Comparison of ENCODE assay signal across 18 cellular contexts in genomic region chr7:24654305-24654704, GRCh38.
DNase-seq lines count a peak whose midpoint lies in the region; ATAC-seq, FAIRE-seq and TF ChIP-seq lines count a peak whose summit lies in the region.
"Had no signal": no experiment of that assay in that cellular context is flagged by ENCODE, and none has a peak within 500 bp of the region (broad histone marks: within the 10 kb centered on the region; RNA-seq: fewer than 3 reads in every experiment).

No MANE protein-coding gene starts in this region.

- H3K27me3 ChIP-seq in GM12878 (replicated peaks in 1 of 2; ENCODE audit: control insufficient read depth in 2 of 2, insufficient read depth in 2 of 2, low read length in 1 of 2), result no peaks in the 10 kb centered on the region
- H3K27me3 ChIP-seq: BLaER1 had no signal

- BruUV-seq in GM12878 (replicated peaks; lab: Mats Ljungman, UMichigan), result no TSS peak

- H3K36me3 ChIP-seq in HEK293 (ENCODE audit: control insufficient read depth in 2 of 2, insufficient read depth in 1 of 2, low read length in 2 of 2), result peaks cover 0 to 3% of the 10 kb centered on the region in 2 experiments; a peak in 1 of 3 replicates
- no peaks in the 10 kb centered on the region; a peak in 1 of 4 replicates for H3K36me3 ChIP-seq in GM12878 (ENCODE audit: control insufficient read depth in 2 of 2, insufficient read depth in 2 of 2, low read length in 1 of 2)

- TF ChIP-seq POLR2A in GM12878 (IDR thresholded peaks at IDR 0.05; ENCODE audit: low read depth, low read length), result no peak

- POLR2A ChIA-PET in HEK293 (lab: Yijun Ruan, JAX), result no interaction called here
- POLR2A ChIA-PET in GM12878 (lab: Charles Lee), result no interaction called here

- no peaks in the 10 kb centered on the region for H4K20me1 ChIP-seq in GM12878 (ENCODE audit: control insufficient read depth, insufficient read depth)
- H4K20me1 ChIP-seq: BLaER1 had no signal

- H3K27ac Mint-ChIP-seq in glutamatergic neuron (ENCODE audit: unreplicated experiment), result no peak overlapping the region
- H3K27ac Mint-ChIP-seq: CD8-positive, alpha-beta T cell had no signal

- intact Hi-C loops in GM12878 (cut with micrococcal nuclease; ENCODE audit: unreplicated experiment), result no loop called here

- WGBS in GM12878 (ENCODE audit: insufficient coverage, insufficient replicate concordance, low lambda C conversion rate, missing lambda C conversion rate), result 96% methylated on average over 1 of the region's 1 CpG

- ATAC-seq in GM12878 (no peak), GM21515 (IDR thresholded peaks at IDR 0.05; ENCODE audit: unreplicated experiment) (no peak)
- ATAC-seq: CD8-positive, alpha-beta T cell had no signal

- H3K36me3 Mint-ChIP-seq in glutamatergic neuron (ENCODE audit: unreplicated experiment), result no peaks in the 10 kb centered on the region

- H3K79me2 ChIP-seq in GM12878 (ENCODE audit: control insufficient read depth, insufficient read depth, low read length), result no peaks in the 10 kb centered on the region; the same call in 1 of the 2 replicates

- CTCF ChIA-PET in HEK293 (lab: Yijun Ruan, JAX), result interaction anchor here (0.9 to 1.5 kb wide), 2 partner anchors 12 to 61 kb away, joined by 3 to 6 read pairs; no protein-coding TSS in a partner anchor
- CTCF ChIA-PET in GM12878 (lab: Yijun Ruan, JAX), result interaction anchor here (0.7 to 2.1 kb wide), 12 partner anchors 10 to 268 kb away, joined by 3 to 10 read pairs (median 4); no protein-coding TSS in a partner anchor

- RAD21 ChIA-PET in GM12878 (lab: Charles Lee; ENCODE audit: unreplicated experiment), result interaction anchor here (1.1 to 2.7 kb wide), 3 partner anchors 12 to 79 kb away, joined by 3 to 23 read pairs (median 4); no protein-coding TSS in a partner anchor

- no peak for TF ChIP-seq CTCF in HEK293 (tag by site-specific recombination; IDR thresholded peaks at IDR 0.05)
- TF ChIP-seq CTCF in GM12878 (IDR thresholded peaks at IDR 0.05 in 2 of 3, conservative IDR thresholded peaks at IDR 0.05 in 1 of 3; ENCODE audit: control insufficient read depth in 2 of 3, extremely low read depth in 1 of 3, insufficient read depth in 1 of 3, low read depth in 3 of 3, low read length in 3 of 3), result no peak
- no peak for TF ChIP-seq CTCF in glutamatergic neuron (IDR thresholded peaks at IDR 0.05; ENCODE audit: partially characterized antibody, unreplicated experiment)

- TF ChIP-seq EP300 in GM12878 (IDR thresholded peaks at IDR 0.05; ENCODE audit: borderline replicate concordance in 1 of 2, control insufficient read depth in 1 of 2, low read depth in 2 of 2, low read length in 2 of 2), result no peak

- H3K4me3 ChIP-seq in HEK293 (ENCODE audit: low read depth, low read length) (no peak overlapping the region), GM12878 (no peak overlapping the region)
- H3K4me3 ChIP-seq: BLaER1, HAP-1 had no signal

- H3K4me2 ChIP-seq in GM12878 (ENCODE audit: control insufficient read depth, insufficient read depth), result no peak overlapping the region

- H3K4me1 ChIP-seq in HEK293 (ENCODE audit: control insufficient read depth, insufficient read depth, low read length), result no peaks in the 10 kb centered on the region
- peaks cover under 1% of the 10 kb centered on the region; the same call in 1 of the 2 replicates for H3K4me1 ChIP-seq in GM12878 (ENCODE audit: control insufficient read depth, insufficient read depth, low read length)
- H3K4me1 ChIP-seq: BLaER1, HAP-1 had no signal

- H2AFZ ChIP-seq in GM12878 (ENCODE audit: control insufficient read depth, low read depth, low read length), result no peak overlapping the region

- TF ChIP-seq RAD21 in GM12878 (IDR thresholded peaks at IDR 0.05; ENCODE audit: insufficient read depth, low read depth, low read length), result no peak

- H3K27ac ChIP-seq in HEK293 (ENCODE audit: extremely low read depth, low read depth, low read length), result no peak overlapping the region
- no peak overlapping the region for H3K27ac ChIP-seq in GM12878 (ENCODE audit: control insufficient read depth, insufficient read depth)
- H3K27ac ChIP-seq: BLaER1, C4-2B had no signal

- DNase-seq in GM12878 (ENCODE audit: low read depth, low spot score), result no peak
- no peak for DNase-seq in glutamatergic neuron
- no peak for DNase-seq in KBM-7
- no peak for DNase-seq in central memory CD4-positive, alpha-beta T cell
- DNase-seq: CD4-positive, CD25-positive, alpha-beta regulatory T cell; CD8-positive, alpha-beta T cell; DMS 273 treated with DMSO at 0.1 percent for 48 hours; EL; GF-D8 had no signal

- SMC1A ChIA-PET in GM12878 (lab: Charles Lee; ENCODE audit: uncharacterized antibody, unreplicated experiment), result interaction anchor here (1.1 to 3.6 kb wide), 3 partner anchors 11 to 78 kb away, joined by 3 to 17 read pairs (median 17); no protein-coding TSS in a partner anchor

- peak; percentile 3 for FAIRE-seq in A204.1 (lab: Jason Lieb, UNC)
- peak; percentile 17 for FAIRE-seq in G401.6 (lab: Jason Lieb, UNC)
- FAIRE-seq in GM12878 (lab: Jason Lieb, UNC), result no peak
- FAIRE-seq: D721Med had no signal

- no peaks in the 10 kb centered on the region for H3K27me3 Mint-ChIP-seq in glutamatergic neuron (ENCODE audit: unreplicated experiment)
- H3K27me3 Mint-ChIP-seq: B cell; CD4-positive, CD25-positive, alpha-beta regulatory T cell had no signal

- no peaks in the 10 kb centered on the region for H3K9me3 ChIP-seq in HEK293 (ENCODE audit: control insufficient read depth, insufficient read depth, low read depth, low read length)
- no peaks in the 10 kb centered on the region for H3K9me3 ChIP-seq in GM12878 (replicated peaks; ENCODE audit: control insufficient read depth, insufficient read depth, low read length)
- H3K9me3 ChIP-seq: HAP-1 had no signal

- in situ Hi-C loops in GM12878 (cut with MboI) (no loop called here), KBM-7 (cut with MboI; ENCODE audit: low pct_unique_long_range_greater_than_20kb, low sequenced_read_pairs) (no loop called here)

- H3K9ac ChIP-seq in GM12878 (ENCODE audit: control insufficient read depth, insufficient read depth, low read length), result no peak overlapping the region
- H3K9ac ChIP-seq: BLaER1 had no signal

- H3K4me3 Mint-ChIP-seq in glutamatergic neuron (ENCODE audit: unreplicated experiment), result no peak overlapping the region

- no peaks in the 10 kb centered on the region for H3K4me1 Mint-ChIP-seq in glutamatergic neuron (ENCODE audit: low read depth, unreplicated experiment)

- no peaks in the 10 kb centered on the region for H3K9me3 Mint-ChIP-seq in glutamatergic neuron (ENCODE audit: unreplicated experiment)
- H3K9me3 Mint-ChIP-seq: CD8-positive, alpha-beta T cell had no signal

TF ChIP-seq in HEK293, 187 proteins besides CTCF, POLR2A, EP300 and RAD21:
- TF ChIP-seq KLF17 (tag by site-specific recombination; IDR thresholded peaks at IDR 0.05) (no peak), ATF2 (tag by site-specific recombination; IDR thresholded peaks at IDR 0.05; ENCODE audit: low read depth) (peak; percentile 82)

TF ChIP-seq in GM12878, 131 proteins besides CTCF, POLR2A, EP300 and RAD21:
- no peak for TF ChIP-seq ZNF687 (IDR thresholded peaks at IDR 0.05)
- TF ChIP-seq ATF7 (IDR thresholded peaks at IDR 0.05; ENCODE audit: low read depth), result peak; percentile 53; the same call in 1 of the 2 replicates
- TF ChIP-seq PAX5 (IDR thresholded peaks at IDR 0.05; ENCODE audit: borderline replicate concordance, low read depth, low read length), result no peak
- no peak for TF ChIP-seq ESRRA (IDR thresholded peaks at IDR 0.05; ENCODE audit: low read length)
